Comparison of ENCODE assay signal across 31 cellular contexts in the genomic region with DNA sequence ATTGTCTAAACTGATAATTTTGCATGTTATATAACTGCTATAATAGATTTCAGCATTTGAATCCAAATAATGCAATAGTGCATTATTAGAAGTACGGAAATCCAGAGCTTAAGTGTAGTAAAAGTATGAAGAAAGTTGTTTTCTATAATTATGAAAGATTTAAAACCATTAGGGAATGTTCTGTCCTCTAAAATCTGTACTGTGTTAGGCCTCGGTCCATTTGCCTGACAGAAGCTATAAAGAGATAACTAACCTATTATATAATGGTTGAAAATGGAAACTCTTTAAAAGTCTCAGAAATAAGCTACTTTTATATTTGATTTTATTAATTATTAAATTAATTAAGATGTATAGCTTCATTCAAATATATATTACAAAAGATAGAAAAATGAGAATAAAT.
"Had no signal": no experiment of that assay in that cellular context is flagged by ENCODE, and none has a peak within 500 bp of the region (broad histone marks: within the 10 kb centered on the region; RNA-seq: fewer than 3 reads in every experiment).

No MANE protein-coding gene starts in this region.

- H3K27me3 ChIP-seq: ascending aorta, cardiac muscle cell, MG63 had no signal

- H3K36me3 ChIP-seq: ascending aorta, cardiac muscle cell, MG63, WERI-Rb-1 had no signal

- DNase-seq: activated CD4-positive, alpha-beta T cell treated with anti-CD3 and anti-CD28 coated beads for 1 hour; activated CD4-positive, alpha-beta T cell treated with anti-CD3 and anti-CD28 coated beads for 48 hours; activated CD4-positive, alpha-beta T cell treated with anti-CD3 and anti-CD28 coated beads, Interleukin-2, amount 50 U/mL, for 4 hours; activated CD4-positive, CD25-positive, alpha-beta regulatory T cell; activated CD8-positive, alpha-beta T cell treated with anti-CD3 and anti-CD28 coated beads, Interleukin-2, amount 10 ng/mL, durations not matched to agents 7 days and 5 days; activated gamma-delta T cell; activated naive CD4-positive, alpha-beta T cell treated with Interleukin-2 at 50 U/mL for 16 hours; activated naive CD8-positive, alpha-beta T cell treated with anti-CD3 and anti-CD28 coated beads, Interleukin-2, amount 10 ng/mL, durations not matched to agents 7 days and 5 days; activated T-cell treated with anti-CD3 and anti-CD28 coated beads, Interleukin-2, amount 50 U/mL, for 24 hours; amygdala; Kasumi-1; KG1; MG63; NCI-H1048; NCI-H1105 treated with DMSO at 0.1 percent for 48 hours; NCI-H1436; NCI-H1694; NCI-H1930; NCI-H2081 treated with DMSO at 0.1 percent for 48 hours; NCI-H345; NCI-H524 treated with DMSO at 0.1 percent for 48 hours; RPMI8226; SHP77 treated with DMSO at 0.1 percent for 48 hours; T-cell; T-helper 17 cell; T-helper 9 cell; WERI-Rb-1 had no signal

- H3K4me3 ChIP-seq: ascending aorta, cardiac muscle cell, MG63 had no signal

- ATAC-seq: activated CD8-positive, alpha-beta T cell treated with anti-CD3 and anti-CD28 coated beads, Interleukin-2, amount 10 ng/mL, durations not matched to agents 7 days and 5 days; Panc1; SK-N-SH treated with all-trans-retinoic acid at 6 μM for 48 hours; T-cell; T-helper 17 cell had no signal

- H3K9me3 ChIP-seq: ascending aorta, MG63 had no signal

- H3K27ac ChIP-seq: ascending aorta, cardiac muscle cell, WERI-Rb-1 had no signal

- H3K4me1 ChIP-seq: ascending aorta had no signal
